Comparison of ENCODE assay signal across 8 cellular contexts in the genomic region with DNA sequence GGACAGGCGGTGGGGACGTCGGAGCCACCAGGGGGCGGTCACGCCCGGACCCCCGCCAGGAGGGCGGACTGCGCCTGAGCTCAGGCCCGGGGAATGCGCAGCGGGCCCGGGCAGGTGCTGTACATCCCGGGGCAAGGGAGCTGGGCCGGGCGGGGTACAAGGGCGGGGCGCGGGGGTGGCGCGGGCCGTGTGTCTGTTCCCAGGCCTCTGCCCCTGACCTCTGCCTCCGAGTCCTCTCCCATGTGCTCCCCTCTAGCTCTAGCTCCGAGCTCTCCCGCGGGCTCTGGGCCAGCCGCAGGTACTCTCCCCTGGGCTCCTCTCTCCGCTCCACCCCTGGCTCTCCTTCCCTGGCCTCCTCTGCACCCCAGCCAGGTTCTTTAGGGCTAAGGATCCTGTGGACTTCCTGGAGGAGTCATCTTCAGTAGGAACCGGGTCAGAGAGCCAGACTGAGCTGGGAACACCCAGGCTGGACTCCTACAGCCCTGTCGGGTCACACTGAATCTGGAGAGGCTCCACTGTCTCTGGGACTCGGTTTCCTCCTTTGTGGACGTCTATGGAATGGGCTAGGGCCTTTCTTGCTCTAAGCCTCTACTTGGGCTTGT. TPM values are rescaled to one million over a fixed set of nuclear protein-coding genes. Genes with fewer than 3 reads are reported as not detected.
A peak's percentile ranks its signal among the peaks of the same experiment; 100 is the strongest.
DNase-seq lines count a peak whose midpoint lies in the region; ATAC-seq, FAIRE-seq and TF ChIP-seq lines count a peak whose summit lies in the region.

No MANE protein-coding gene starts in this region.

- H3K9me3 Mint-ChIP-seq in activated T-helper 1 cell treated with anti-CD3 and anti-CD28 coated beads, Interleukin-12 subunit alpha, Interleukin-12 subunit beta, Interleukin-2, Interleukin-4 antibody, amounts not matched to agents 30 ng/mL and 10 ng/mL and 1 ng/mL, durations not matched to agents 14 hours and 24 hours and 36 hours: no peaks in the 10 kb centered on the region
- H3K9me3 Mint-ChIP-seq in effector memory CD8-positive, alpha-beta T cell: no peaks in the 10 kb centered on the region

- H3K4me3 ChIP-seq in ascending aorta: peak overlapping the region; percentile 29 to 68

- no peak overlapping the region for H3K4me3 Mint-ChIP-seq in activated T-helper 1 cell treated with anti-CD3 and anti-CD28 coated beads, Interleukin-12 subunit alpha, Interleukin-12 subunit beta, Interleukin-2, Interleukin-4 antibody, amounts not matched to agents 30 ng/mL and 10 ng/mL and 1 ng/mL, durations not matched to agents 14 hours and 24 hours and 36 hours
- H3K4me3 Mint-ChIP-seq in effector memory CD8-positive, alpha-beta T cell: no peak overlapping the region

- peaks cover 22% of the 10 kb centered on the region for H3K27me3 Mint-ChIP-seq in activated T-helper 1 cell treated with anti-CD3 and anti-CD28 coated beads, Interleukin-12 subunit alpha, Interleukin-12 subunit beta, Interleukin-2, Interleukin-4 antibody, amounts not matched to agents 30 ng/mL and 10 ng/mL and 1 ng/mL, durations not matched to agents 14 hours and 24 hours and 36 hours (ENCODE audit: insufficient read depth)
- peaks cover 30 to 47% of the 10 kb centered on the region in 2 donors for H3K27me3 Mint-ChIP-seq in effector memory CD8-positive, alpha-beta T cell

- peaks cover 43% of the 10 kb centered on the region for H3K4me1 Mint-ChIP-seq in activated T-helper 1 cell treated with anti-CD3 and anti-CD28 coated beads, Interleukin-12 subunit alpha, Interleukin-12 subunit beta, Interleukin-2, Interleukin-4 antibody, amounts not matched to agents 30 ng/mL and 10 ng/mL and 1 ng/mL, durations not matched to agents 14 hours and 24 hours and 36 hours (ENCODE audit: low read depth)
- peaks cover 36% of the 10 kb centered on the region in 2 donors for H3K4me1 Mint-ChIP-seq in effector memory CD8-positive, alpha-beta T cell (ENCODE audit: low read depth in 2 of 2)

- intact Hi-C loops in Right ventricle myocardium superior (cut with DNase I) (no loop called here), Right ventricle myocardium inferior (cut with DNase I) (no loop called here), ascending aorta (cut with DNase I) (no loop called here)
- intact Hi-C loops in activated T-helper 1 cell treated with anti-CD3 and anti-CD28 coated beads, Interleukin-12 subunit alpha, Interleukin-12 subunit beta, Interleukin-2, Interleukin-4 antibody, amounts not matched to agents 30 ng/mL and 10 ng/mL and 1 ng/mL, durations not matched to agents 14 hours and 24 hours and 36 hours (cut with micrococcal nuclease): loop anchor here (10.0 kb wide), 1 partner anchor 592 kb away; a partner anchor contains a TSS

- H3K9me3 ChIP-seq in ascending aorta: no peaks in the 10 kb centered on the region

- peak overlapping the region; percentile 34 to 48 for H3K27ac ChIP-seq in ascending aorta

- no peak for FAIRE-seq in urothelium cell line (lab: Jason Lieb, UNC)

- peaks cover 4% of the 10 kb centered on the region for H3K36me3 Mint-ChIP-seq in activated T-helper 1 cell treated with anti-CD3 and anti-CD28 coated beads, Interleukin-12 subunit alpha, Interleukin-12 subunit beta, Interleukin-2, Interleukin-4 antibody, amounts not matched to agents 30 ng/mL and 10 ng/mL and 1 ng/mL, durations not matched to agents 14 hours and 24 hours and 36 hours (ENCODE audit: low read depth)
- H3K36me3 Mint-ChIP-seq in effector memory CD8-positive, alpha-beta T cell (ENCODE audit: insufficient read depth): peaks cover 17% of the 10 kb centered on the region

- no peaks in the 10 kb centered on the region for H3K27me3 ChIP-seq in ascending aorta

- TF ChIP-seq CTCF in ascending aorta (IDR thresholded peaks at IDR 0.05): peak in 2 of 3 experiments; percentile 34 to 43

- H3K27ac Mint-ChIP-seq in activated T-helper 1 cell treated with anti-CD3 and anti-CD28 coated beads, Interleukin-12 subunit alpha, Interleukin-12 subunit beta, Interleukin-2, Interleukin-4 antibody, amounts not matched to agents 30 ng/mL and 10 ng/mL and 1 ng/mL, durations not matched to agents 14 hours and 24 hours and 36 hours: no peak overlapping the region
- H3K27ac Mint-ChIP-seq in effector memory CD8-positive, alpha-beta T cell: no peak overlapping the region

- ATAC-seq in Right ventricle myocardium superior (ENCODE audit: poor library complexity) (peak; percentile 2), Right ventricle myocardium inferior (no peak), GM18870 (IDR thresholded peaks at IDR 0.05; ENCODE audit: unreplicated experiment) (no peak)
- no peak for ATAC-seq in effector memory CD8-positive, alpha-beta T cell (replicated peaks)

- no peaks in the 10 kb centered on the region for H3K36me3 ChIP-seq in ascending aorta

- DNase-seq in Right ventricle myocardium superior: peak; percentile 62
- no peak for DNase-seq in Right ventricle myocardium inferior (ENCODE audit: missing footprints)
- no peak for DNase-seq in ascending aorta (ENCODE audit: low spot score in 2 of 2)
- DNase-seq in left kidney (ENCODE audit: low read depth, low spot score): peak; percentile 71
- peak; percentile 87 for DNase-seq in urothelium cell line (ENCODE audit: low spot score)
- no peak for DNase-seq in activated T-helper 1 cell treated with anti-CD3 and anti-CD28 coated beads, Interleukin-12 subunit alpha, Interleukin-12 subunit beta, Interleukin-2, Interleukin-4 antibody, amounts not matched to agents 30 ng/mL and 10 ng/mL and 1 ng/mL, durations not matched to agents 14 hours and 24 hours and 36 hours (ENCODE audit: low spot score)
- DNase-seq in effector memory CD8-positive, alpha-beta T cell: no peak

- peaks cover 8 to 34% of the 10 kb centered on the region in 2 donors for H3K4me1 ChIP-seq in ascending aorta

RNA-seq across cellular contexts. Expression of a gene that starts 2.3 kb away (rescaled TPM):
- total RNA-seq in Right ventricle myocardium superior: 207 TPM
- 182 TPM for total RNA-seq in Right ventricle myocardium inferior
- 27.8 TPM for total RNA-seq in ascending aorta
- 8.5 and 8.9 TPM in 2 replicates for total RNA-seq in activated T-helper 1 cell treated with anti-CD3 and anti-CD28 coated beads, Interleukin-12 subunit alpha, Interleukin-12 subunit beta, Interleukin-2, Interleukin-4 antibody, amounts not matched to agents 30 ng/mL and 10 ng/mL and 1 ng/mL, durations not matched to agents 14 hours and 24 hours and 36 hours

RNA-seq across cellular contexts. Expression of a gene that starts 3.9 kb away (rescaled TPM):
- total RNA-seq in Right ventricle myocardium superior (7.7 TPM), Right ventricle myocardium inferior (8.5 TPM), ascending aorta (3.7 TPM)
- 25.3 and 27.2 TPM in 2 replicates for total RNA-seq in activated T-helper 1 cell treated with anti-CD3 and anti-CD28 coated beads, Interleukin-12 subunit alpha, Interleukin-12 subunit beta, Interleukin-2, Interleukin-4 antibody, amounts not matched to agents 30 ng/mL and 10 ng/mL and 1 ng/mL, durations not matched to agents 14 hours and 24 hours and 36 hours

RNA-seq across cellular contexts. Expression of a gene that starts 21.1 kb away (rescaled TPM):
- total RNA-seq in Right ventricle myocardium superior (163 TPM), Right ventricle myocardium inferior (166 TPM), ascending aorta (142 TPM)
- 143 and 152 TPM in 2 replicates for total RNA-seq in activated T-helper 1 cell treated with anti-CD3 and anti-CD28 coated beads, Interleukin-12 subunit alpha, Interleukin-12 subunit beta, Interleukin-2, Interleukin-4 antibody, amounts not matched to agents 30 ng/mL and 10 ng/mL and 1 ng/mL, durations not matched to agents 14 hours and 24 hours and 36 hours

RNA-seq across cellular contexts. Expression of a gene that starts 32.2 kb away (rescaled TPM):
- total RNA-seq in Right ventricle myocardium superior (11.2 TPM), Right ventricle myocardium inferior (12.7 TPM), ascending aorta (22.4 TPM)
- 30.5 and 32.8 TPM in 2 replicates for total RNA-seq in activated T-helper 1 cell treated with anti-CD3 and anti-CD28 coated beads, Interleukin-12 subunit alpha, Interleukin-12 subunit beta, Interleukin-2, Interleukin-4 antibody, amounts not matched to agents 30 ng/mL and 10 ng/mL and 1 ng/mL, durations not matched to agents 14 hours and 24 hours and 36 hours

Comparison
In these comparisons a context has a peak if more than half of its experiments do, and no peak if none do; other contexts are left out.
1. DNase-seq: peak in Right ventricle myocardium superior (single experiment), left kidney (single experiment) and urothelium cell line (single experiment); none in Right ventricle myocardium inferior (single experiment), ascending aorta (0 of 2), activated T-helper 1 cell treated with anti-CD3 and anti-CD28 coated beads, Interleukin-12 subunit alpha, Interleukin-12 subunit beta, Interleukin-2, Interleukin-4 antibody, amounts not matched to agents 30 ng/mL and 10 ng/mL and 1 ng/mL, durations not matched to agents 14 hours and 24 hours and 36 hours (single experiment) and effector memory CD8-positive, alpha-beta T cell (0 of 3).